In the genomic region with DNA sequence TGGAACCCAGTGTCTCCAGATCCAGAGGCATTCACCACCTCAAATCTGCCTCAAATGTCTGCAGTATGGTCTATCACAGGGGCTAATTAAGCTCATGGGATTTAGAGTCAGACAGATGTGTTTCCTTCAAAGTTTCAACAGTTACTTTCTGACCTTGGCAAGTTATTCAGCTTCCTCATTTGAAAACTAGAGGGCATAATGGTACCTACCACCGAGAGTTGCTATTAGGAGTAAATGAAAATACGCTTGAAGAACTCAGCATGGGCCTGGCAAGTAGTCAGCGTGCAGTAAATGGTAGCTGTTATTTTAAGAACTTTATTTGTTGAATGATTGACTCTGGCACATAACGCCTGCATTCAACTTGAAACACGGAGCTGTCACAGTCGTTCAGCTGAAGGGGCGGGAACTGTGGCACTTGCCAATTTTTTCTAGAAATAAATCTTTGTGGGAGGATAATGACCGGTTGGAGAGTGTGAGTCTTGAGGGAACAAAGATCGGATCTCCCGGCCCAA, we compare ENCODE assay signal across 8 cellular contexts. TPM values are rescaled to one million over a fixed set of nuclear protein-coding genes. Genes with fewer than 3 reads are reported as not detected.
DNase-seq lines count a peak whose midpoint lies in the region; ATAC-seq and TF ChIP-seq lines count a peak whose summit lies in the region.

No MANE protein-coding gene starts in this region.

- H3K9me3 ChIP-seq in H9 (ENCODE audit: control insufficient read depth, low read depth, low read length): no peaks in the 10 kb centered on the region
- H3K9me3 ChIP-seq in breast epithelium: no peaks in the 10 kb centered on the region
- H3K9me3 ChIP-seq in right lobe of liver: no peaks in the 10 kb centered on the region
- no peaks in the 10 kb centered on the region for H3K9me3 ChIP-seq in testis

- H3T11ph ChIP-seq in H9 (ENCODE audit: low read length): peak overlapping the region; percentile 89

- no peak overlapping the region for H2BK20ac ChIP-seq in H9 (ENCODE audit: low read depth, low read length, poor library complexity, severe bottlenecking)

- no peak overlapping the region for H2AFZ ChIP-seq in H9 (ENCODE audit: low read length)

- H2AK5ac ChIP-seq in H9 (ENCODE audit: insufficient read length, low read length): no peak overlapping the region

- H3K27ac Mint-ChIP-seq in H9: peak overlapping the region; percentile 72 to 100 (median 98)

- peaks cover 14% of the 10 kb centered on the region for H3K23me2 ChIP-seq in H9 (ENCODE audit: insufficient read length, low read depth, low read length, poor library complexity, severe bottlenecking)

- H3K23ac ChIP-seq in H9 (ENCODE audit: insufficient read length, low read depth, low read length): no peak overlapping the region

- peak overlapping the region; percentile 90 for H3K4me2 ChIP-seq in H9 (ENCODE audit: insufficient read depth, insufficient read length, low read length)

- H3K36me3 ChIP-seq in breast epithelium (no peaks in the 10 kb centered on the region), right lobe of liver (no peaks in the 10 kb centered on the region), testis (ENCODE audit: low read depth, missing control alignments) (no peaks in the 10 kb centered on the region)

- peak overlapping the region; percentile 94 to 97 for H3K4me3 Mint-ChIP-seq in H9

- WGBS in H9 (ENCODE audit: extremely low coverage, insufficient read length, low lambda C conversion rate): no CpG with 5 or more reads among the region's 10 CpGs
- under 1% methylated on average over 10 of the region's 10 CpGs for WGBS in right lobe of liver (ENCODE audit: insufficient coverage, low coverage, low lambda C conversion rate, missing lambda C conversion rate)
- WGBS in testis, 2 donors: 2 to 5% methylated on average over 10 of the region's 10 CpGs

- H3K9me3 Mint-ChIP-seq in H9: no peaks in the 10 kb centered on the region

- peaks cover 15 to 23% of the 10 kb centered on the region in 2 experiments for H3K4me1 Mint-ChIP-seq in H9

- peaks cover 22% of the 10 kb centered on the region for H3K79me2 ChIP-seq in H9 (ENCODE audit: insufficient read depth, low read length)

- intact Hi-C loops in breast epithelium (cut with DNase I; ENCODE audit: low total_unique reads): no loop called here
- intact Hi-C loops in right lobe of liver (cut with DNase I): loop anchor here in 1 of 2 donors (10.0 kb wide), 1 partner anchor 224 kb away; no protein-coding TSS in a partner anchor
- intact Hi-C loops in testis (cut with DNase I; ENCODE audit: low total_unique reads): no loop called here

- H2BK5ac ChIP-seq in H9 (ENCODE audit: insufficient read length, low read length): peak overlapping the region; percentile 23

- no peak overlapping the region for H3K56ac ChIP-seq in H9 (ENCODE audit: insufficient read length, low read depth, low read length)

- H2BK12ac ChIP-seq in H9 (ENCODE audit: insufficient read length, low read depth, low read length): peak overlapping the region; percentile 69

- ATAC-seq in right lobe of liver: peak in 2 of 4 donors; percentile 1 to 2
- ATAC-seq in GM18520 (IDR thresholded peaks at IDR 0.05; ENCODE audit: unreplicated experiment): no peak

- H4K8ac ChIP-seq in H9 (replicated peaks; ENCODE audit: insufficient read length, low read depth, low read length): no peak overlapping the region

- no peaks in the 10 kb centered on the region for H3K27me3 Mint-ChIP-seq in H9 (ENCODE audit: low read depth)

- H3K4ac ChIP-seq in H9 (ENCODE audit: low read depth, low read length): peak overlapping the region; percentile 56; the same call in 1 of the 2 replicates

- H4K5ac ChIP-seq in H9 (ENCODE audit: insufficient read length, low read depth, low read length): peak overlapping the region; percentile 18

- H3K27me3 ChIP-seq in H9 (ENCODE audit: insufficient read depth, low read length) (no peaks in the 10 kb centered on the region), breast epithelium (no peaks in the 10 kb centered on the region), right lobe of liver (no peaks in the 10 kb centered on the region), testis (no peaks in the 10 kb centered on the region)

- H3K4me3 ChIP-seq in breast epithelium: peak overlapping the region; percentile 86 to 100 (median 98)
- peak overlapping the region; percentile 90 to 100 (median 96) for H3K4me3 ChIP-seq in right lobe of liver
- H3K4me3 ChIP-seq in testis: peak overlapping the region; percentile 85 to 94

- H3K14ac ChIP-seq in H9 (ENCODE audit: insufficient read depth, low read length): peak overlapping the region; percentile 98

- H2BK120ac ChIP-seq in H9 (ENCODE audit: low read depth, low read length, poor library complexity, severe bottlenecking): peak overlapping the region; percentile 42

- peaks cover 13 to 26% (median 17%) of the 10 kb centered on the region in 3 experiments for H3K36me3 Mint-ChIP-seq in H9 (ENCODE audit: insufficient read depth in 1 of 3, low read depth in 3 of 3)

- H3K4me1 ChIP-seq in H9 (ENCODE audit: insufficient read depth, low read length) (no peaks in the 10 kb centered on the region; the same call in none of the 2 replicates), breast epithelium (peaks cover 8 to 23% of the 10 kb centered on the region in 2 donors), right lobe of liver (peaks cover 0 to 22% (median 5%) of the 10 kb centered on the region in 4 donors), testis (peaks cover 53% of the 10 kb centered on the region)

- H3K27ac ChIP-seq in H9 (ENCODE audit: insufficient read length, low read depth, low read length) (peak overlapping the region; percentile 60), breast epithelium (peak overlapping the region; percentile 99 to 100), right lobe of liver (peak overlapping the region; percentile 89 to 97 (median 97)), testis (peak overlapping the region; percentile 87 to 98)

- DNase-seq in DMS79 treated with DMSO at 0.1 percent for 48 hours (lab: John Stamatoyannopoulos, UW) (peak; percentile 81), H9 (no peak), NCI-H69 (lab: John Stamatoyannopoulos, UW) (peak; percentile 64), breast epithelium (ENCODE audit: low spot score in 2 of 2) (no peak), right lobe of liver (no peak), testis (peak; percentile 54)
- DNase-seq in stimulated activated CD4-positive, alpha-beta T cell treated with anti-CD3 and anti-CD28 coated beads, Interleukin-4, amount 100 ng/mL, for 4 hours: no peak

- no peak overlapping the region for H4K91ac ChIP-seq in H9 (ENCODE audit: insufficient read length, low read depth, low read length)

- TF ChIP-seq POLR2A in breast epithelium (IDR thresholded peaks at IDR 0.05) (no peak), right lobe of liver (IDR thresholded peaks at IDR 0.05) (no peak), testis (IDR thresholded peaks at IDR 0.05) (no peak)

- no peak overlapping the region for H2BK15ac ChIP-seq in H9 (ENCODE audit: low read depth, low read length)

- H4K20me1 ChIP-seq in H9 (ENCODE audit: control insufficient read depth, insufficient read depth, insufficient read length): no peaks in the 10 kb centered on the region

- peak overlapping the region; percentile 87 for H3K9ac ChIP-seq in H9 (ENCODE audit: extremely low read depth, insufficient read length, low read length)

- H3K18ac ChIP-seq in H9 (ENCODE audit: insufficient read length, low read depth, low read length): peak overlapping the region; percentile 98

- TF ChIP-seq CTCF in H9 (conservative IDR thresholded peaks at IDR 0.05) (no peak; the same call in 2 of the 3 replicates), breast epithelium (IDR thresholded peaks at IDR 0.05) (peak in 1 of 3 donors; percentile 26), right lobe of liver (IDR thresholded peaks at IDR 0.05) (peak in 2 of 4 donors; percentile 16 to 17), testis (IDR thresholded peaks at IDR 0.05) (no peak)

- peaks cover 8% of the 10 kb centered on the region for H3K79me1 ChIP-seq in H9 (ENCODE audit: insufficient read depth, low read depth, low read length, poor library complexity, severe bottlenecking)

RNA-seq across cellular contexts. Expression of gene CAP1, which starts 1.2 kb away (rescaled TPM):
- 255 and 268 TPM in 2 replicates for total RNA-seq in H9 (2021)
- 100 to 1,000 TPM; 244 to 285 (median 244) TPM for total RNA-seq in breast epithelium
- total RNA-seq in right lobe of liver: 100 to 1,000 TPM in 5 of 6 experiments, 10 to 100 TPM in 1; 93.1 to 152 (median 128) TPM
- total RNA-seq in testis: 100 to 1,000 TPM; 159 to 160 TPM
- polyA plus RNA-seq in testis (ENCODE audit: insufficient read depth, low read depth, low replicate concordance): 231 TPM

RNA-seq across cellular contexts. Expression of gene PPT1, which starts 57.8 kb away (rescaled TPM):
- total RNA-seq in H9 (2021) (104 and 109 TPM in 2 replicates), breast epithelium (100 to 1,000 TPM in 2 of 3 donors, 10 to 100 TPM in 1; 84.0 to 126 (median 108) TPM), right lobe of liver (10 to 100 TPM; 16.5 to 47.8 (median 33.1) TPM), testis (10 to 100 TPM; 67.0 to 82.9 TPM)
- 112 TPM for polyA plus RNA-seq in testis (ENCODE audit: insufficient read depth, low read depth, low replicate concordance)

Comparison
In these comparisons a context has a peak if more than half of its experiments do, and no peak if none do; other contexts are left out.
1. DNase-seq: peak in DMS79 treated with DMSO at 0.1 percent for 48 hours (single experiment), NCI-H69 (single experiment) and testis (single experiment); none in H9 (single experiment), breast epithelium (0 of 2), right lobe of liver (0 of 3) and stimulated activated CD4-positive, alpha-beta T cell treated with anti-CD3 and anti-CD28 coated beads, Interleukin-4, amount 100 ng/mL, for 4 hours (0 of 2).
2. Peak in every context shown above with its lines, with median percentiles within 50 percentile points of each other: H3K27ac ChIP-seq and H3K4me3 ChIP-seq.